ENCODE assay signal across 1 cellular context in the genomic region with DNA sequence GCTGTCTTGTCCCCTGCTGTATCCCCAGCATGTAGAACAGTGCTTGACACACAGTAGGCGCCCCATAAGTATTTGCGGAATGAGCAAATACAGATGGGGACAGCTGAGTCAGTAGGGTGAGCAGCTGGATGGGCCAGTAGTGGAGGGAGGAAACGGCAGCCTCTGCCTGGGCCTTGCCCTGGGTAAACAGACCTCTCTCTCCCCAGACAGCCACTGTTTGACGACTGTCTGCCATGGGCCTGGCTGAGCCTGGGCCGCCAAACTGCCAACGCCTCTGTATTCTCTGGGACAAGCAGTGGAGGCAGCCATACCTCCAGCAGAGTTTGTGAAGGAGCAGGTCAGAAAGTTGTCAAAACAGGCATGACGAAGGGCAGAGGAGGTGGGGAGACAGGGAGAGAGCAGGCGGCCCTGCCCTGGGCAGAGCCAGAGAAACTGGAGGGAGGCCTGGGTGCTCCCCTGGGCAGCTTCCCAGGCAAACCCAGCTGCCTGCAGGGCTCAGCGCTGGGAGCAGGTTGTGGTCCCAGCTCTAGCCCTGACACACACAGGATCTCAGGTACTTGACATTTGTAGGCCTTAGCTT.
A peak's percentile ranks its signal among the peaks of the same experiment; 100 is the strongest.
TF ChIP-seq lines count a peak whose summit lies in the region.

No MANE protein-coding gene starts in this region.

TF ChIP-seq in A549, 52 proteins besides CTCF, POLR2A, EP300 and RAD21 (continued from another document):
- TF ChIP-seq, protein P1, sequence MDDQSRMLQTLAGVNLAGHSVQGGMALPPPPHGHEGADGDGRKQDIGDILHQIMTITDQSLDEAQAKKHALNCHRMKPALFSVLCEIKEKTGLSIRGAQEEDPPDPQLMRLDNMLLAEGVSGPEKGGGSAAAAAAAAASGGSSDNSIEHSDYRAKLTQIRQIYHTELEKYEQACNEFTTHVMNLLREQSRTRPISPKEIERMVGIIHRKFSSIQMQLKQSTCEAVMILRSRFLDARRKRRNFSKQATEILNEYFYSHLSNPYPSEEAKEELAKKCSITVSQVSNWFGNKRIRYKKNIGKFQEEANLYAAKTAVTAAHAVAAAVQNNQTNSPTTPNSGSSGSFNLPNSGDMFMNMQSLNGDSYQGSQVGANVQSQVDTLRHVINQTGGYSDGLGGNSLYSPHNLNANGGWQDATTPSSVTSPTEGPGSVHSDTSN (IDR thresholded peaks at IDR 0.05): peak; percentile 83
- TF ChIP-seq, protein P2, sequence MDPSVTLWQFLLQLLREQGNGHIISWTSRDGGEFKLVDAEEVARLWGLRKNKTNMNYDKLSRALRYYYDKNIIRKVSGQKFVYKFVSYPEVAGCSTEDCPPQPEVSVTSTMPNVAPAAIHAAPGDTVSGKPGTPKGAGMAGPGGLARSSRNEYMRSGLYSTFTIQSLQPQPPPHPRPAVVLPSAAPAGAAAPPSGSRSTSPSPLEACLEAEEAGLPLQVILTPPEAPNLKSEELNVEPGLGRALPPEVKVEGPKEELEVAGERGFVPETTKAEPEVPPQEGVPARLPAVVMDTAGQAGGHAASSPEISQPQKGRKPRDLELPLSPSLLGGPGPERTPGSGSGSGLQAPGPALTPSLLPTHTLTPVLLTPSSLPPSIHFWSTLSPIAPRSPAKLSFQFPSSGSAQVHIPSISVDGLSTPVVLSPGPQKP (IDR thresholded peaks at IDR 0.05; ENCODE audit: low read depth, low read length): no peak
- TF ChIP-seq ZFP36 (IDR thresholded peaks at IDR 0.05; ENCODE audit: borderline replicate concordance, partially characterized antibody) (no peak), JUN (IDR thresholded peaks at IDR 0.05) (peak; percentile 69 to 70; a peak in 2 of 5 replicates)
- TF ChIP-seq, protein P3, sequence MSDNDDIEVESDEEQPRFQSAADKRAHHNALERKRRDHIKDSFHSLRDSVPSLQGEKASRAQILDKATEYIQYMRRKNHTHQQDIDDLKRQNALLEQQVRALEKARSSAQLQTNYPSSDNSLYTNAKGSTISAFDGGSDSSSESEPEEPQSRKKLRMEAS (IDR thresholded peaks at IDR 0.05): peak; percentile 87
- TF ChIP-seq, protein P4, sequence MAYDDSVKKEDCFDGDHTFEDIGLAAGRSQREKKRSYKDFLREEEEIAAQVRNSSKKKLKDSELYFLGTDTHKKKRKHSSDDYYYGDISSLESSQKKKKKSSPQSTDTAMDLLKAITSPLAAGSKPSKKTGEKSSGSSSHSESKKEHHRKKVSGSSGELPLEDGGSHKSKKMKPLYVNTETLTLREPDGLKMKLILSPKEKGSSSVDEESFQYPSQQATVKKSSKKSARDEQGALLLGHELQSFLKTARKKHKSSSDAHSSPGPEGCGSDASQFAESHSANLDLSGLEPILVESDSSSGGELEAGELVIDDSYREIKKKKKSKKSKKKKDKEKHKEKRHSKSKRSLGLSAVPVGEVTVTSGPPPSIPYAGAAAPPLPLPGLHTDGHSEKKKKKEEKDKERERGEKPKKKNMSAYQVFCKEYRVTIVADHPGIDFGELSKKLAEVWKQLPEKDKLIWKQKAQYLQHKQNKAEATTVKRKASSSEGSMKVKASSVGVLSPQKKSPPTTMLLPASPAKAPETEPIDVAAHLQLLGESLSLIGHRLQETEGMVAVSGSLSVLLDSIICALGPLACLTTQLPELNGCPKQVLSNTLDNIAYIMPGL (CRISPR knock-in tag; IDR thresholded peaks at IDR 0.05; ENCODE audit: borderline replicate concordance): no peak
